Comparison of ENCODE assay signal across 11 cellular contexts in the genomic region with DNA sequence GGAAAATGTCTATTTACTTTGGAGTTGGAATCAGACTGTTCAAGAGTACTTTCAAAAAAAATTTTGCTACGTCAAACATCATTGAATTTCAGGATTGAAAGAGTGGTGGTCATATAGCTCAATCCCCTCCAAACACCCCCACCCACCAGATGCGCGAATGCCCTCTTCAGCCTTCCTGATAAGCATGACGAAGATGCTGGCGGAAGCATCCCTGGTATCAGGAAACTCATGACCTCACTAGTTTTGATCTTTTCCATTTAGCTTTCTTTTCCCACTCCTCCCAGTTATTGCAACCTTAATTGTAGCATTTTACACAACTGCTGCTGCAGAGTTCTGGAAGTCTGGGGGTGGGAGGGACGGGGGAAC.
DNase-seq lines count a peak whose midpoint lies in the region; ATAC-seq and TF ChIP-seq lines count a peak whose summit lies in the region.
"Had no signal": no experiment of that assay in that cellular context is flagged by ENCODE, and none has a peak within 500 bp of the region (broad histone marks: within the 10 kb centered on the region; RNA-seq: fewer than 3 reads in every experiment).

No MANE protein-coding gene starts in this region.

- TF ChIP-seq CTCF in cardiac fibroblast (IDR thresholded peaks at IDR 0.05; ENCODE audit: low read depth, low read length) (no peak), right lobe of liver (IDR thresholded peaks at IDR 0.05) (no peak)

- H3K9me3 ChIP-seq in right lobe of liver = no peaks in the 10 kb centered on the region
- H3K9me3 ChIP-seq in stomach smooth muscle (ENCODE audit: control insufficient read depth in 2 of 2, low read length in 2 of 2) = no peaks in the 10 kb centered on the region
- H3K9me3 ChIP-seq: thyroid gland had no signal

- 15% methylated on average over 6 of the region's 6 CpGs for WGBS in right lobe of liver (ENCODE audit: insufficient coverage, low coverage, low lambda C conversion rate, missing lambda C conversion rate)

- ATAC-seq in right lobe of liver = peak in 1 of 4 donors; percentile 10
- ATAC-seq: HCT116 had no signal

- intact Hi-C loops in right lobe of liver (cut with DNase I) = no loop called here

- DNase-seq in NCI-H748 (lab: John Stamatoyannopoulos, UW; ENCODE audit: unreplicated experiment) (peak; percentile 21), NCI-H748 treated with DMSO at 0.1 percent for 48 hours (lab: John Stamatoyannopoulos, UW) (no peak), cardiac fibroblast (ENCODE audit: low read depth in 2 of 2) (no peak), right lobe of liver (no peak), NCI-H1417 (lab: John Stamatoyannopoulos, UW) (no peak), NCI-H510A treated with DMSO at 0.1 percent for 48 hours (lab: John Stamatoyannopoulos, UW) (no peak), NCI-H774 (lab: John Stamatoyannopoulos, UW) (no peak)

- peak overlapping the region; percentile 51 to 55 for H3K4me3 ChIP-seq in cardiac fibroblast (replicated peaks in 1 of 2; ENCODE audit: low read depth in 2 of 2, low read length in 2 of 2)
- H3K4me3 ChIP-seq in right lobe of liver = peak overlapping the region; percentile 50 to 64 (median 59)
- H3K4me3 ChIP-seq in stomach smooth muscle (ENCODE audit: low read length in 2 of 2) = peak overlapping the region; percentile 23 to 68

- peaks cover 0 to 6% (median 0%) of the 10 kb centered on the region in 4 donors for H3K4me1 ChIP-seq in right lobe of liver
- H3K4me1 ChIP-seq in stomach smooth muscle (ENCODE audit: control insufficient read depth, insufficient read depth, low read length) = peaks cover 7% of the 10 kb centered on the region

- H3K36me3 ChIP-seq in right lobe of liver (no peaks in the 10 kb centered on the region), stomach smooth muscle (ENCODE audit: control insufficient read depth in 2 of 2, insufficient read depth in 2 of 2, low read length in 2 of 2) (no peaks in the 10 kb centered on the region)
- H3K36me3 ChIP-seq: thyroid gland had no signal

- peak overlapping the region; percentile 65 to 91 (median 83) for H3K27ac ChIP-seq in right lobe of liver
- H3K27ac ChIP-seq in stomach smooth muscle (ENCODE audit: low read length) = no peak overlapping the region
- H3K27ac ChIP-seq: epithelial cell of prostate had no signal

- TF ChIP-seq POLR2A in right lobe of liver (IDR thresholded peaks at IDR 0.05) = no peak

- H3K9ac ChIP-seq in stomach smooth muscle (ENCODE audit: low read length in 2 of 2) = no peak overlapping the region

- H3K27me3 ChIP-seq in right lobe of liver = no peaks in the 10 kb centered on the region
- peaks cover 16 to 19% of the 10 kb centered on the region in 2 donors for H3K27me3 ChIP-seq in stomach smooth muscle (ENCODE audit: control insufficient read depth in 1 of 2, insufficient read depth in 2 of 2, low read length in 2 of 2)
- H3K27me3 ChIP-seq: thyroid gland had no signal
